In the genomic region with DNA sequence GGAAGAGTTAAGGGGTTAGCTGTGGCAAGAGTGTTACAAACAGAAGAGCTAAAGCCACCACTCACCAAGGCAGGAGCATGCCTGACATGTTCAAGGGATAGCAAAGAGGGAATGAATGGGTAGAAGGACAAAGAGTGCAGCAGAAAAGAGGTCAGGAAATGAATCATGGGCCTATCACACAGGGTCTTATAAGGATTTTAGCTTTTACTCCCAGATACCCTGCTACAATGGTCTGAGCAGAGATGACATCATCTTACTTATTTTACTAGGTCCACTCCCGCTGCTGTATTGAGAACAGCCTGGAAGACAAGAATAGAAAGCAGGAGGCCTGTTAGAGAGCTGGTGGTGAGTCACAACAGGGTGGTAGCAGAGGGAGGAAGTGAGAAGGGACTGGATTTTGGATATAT, we compare ENCODE assay signal across 9 cellular contexts. TPM values are rescaled to one million over a fixed set of nuclear protein-coding genes. Genes with fewer than 3 reads are reported as not detected.
DNase-seq lines count a peak whose midpoint lies in the region; ATAC-seq, FAIRE-seq and TF ChIP-seq lines count a peak whose summit lies in the region.
"Had no signal": no experiment of that assay in that cellular context is flagged by ENCODE, and none has a peak within 500 bp of the region (broad histone marks: within the 10 kb centered on the region; RNA-seq: fewer than 3 reads in every experiment).

No MANE protein-coding gene starts in this region.

- TF ChIP-seq CTCF in GM10248 (IDR thresholded peaks at IDR 0.05; ENCODE audit: control extremely low read depth, extremely low read depth, low read depth, missing control alignments) (no peak), GM12878 (IDR thresholded peaks at IDR 0.05 in 2 of 3, conservative IDR thresholded peaks at IDR 0.05 in 1 of 3; ENCODE audit: control insufficient read depth in 2 of 3, extremely low read depth in 1 of 3, insufficient read depth in 1 of 3, low read depth in 3 of 3, low read length in 3 of 3) (no peak), lower lobe of right lung (IDR thresholded peaks at IDR 0.05) (no peak)

- RAD21 ChIA-PET in GM12878 (lab: Charles Lee; ENCODE audit: unreplicated experiment) = interaction anchor here (0.6 to 2.8 kb wide), 5 partner anchors 8 to 208 kb away, joined by 3 to 15 read pairs (median 3); no protein-coding TSS in a partner anchor

- FAIRE-seq in GM12878 (lab: Jason Lieb, UNC) = no peak

- H3K4me3 ChIP-seq in HUES64 (ENCODE audit: low read length) = no peak overlapping the region
- H3K4me3 ChIP-seq in GM12878 = no peak overlapping the region
- no peak overlapping the region for H3K4me3 ChIP-seq in lower lobe of right lung

- TF ChIP-seq POLR2A in GM12878 (IDR thresholded peaks at IDR 0.05; ENCODE audit: low read depth, low read length) = no peak

- no peaks in the 10 kb centered on the region for H3K27me3 ChIP-seq in HUES64 (ENCODE audit: insufficient read depth, low read length)
- H3K27me3 ChIP-seq in GM12878 (replicated peaks in 1 of 2; ENCODE audit: control insufficient read depth in 2 of 2, insufficient read depth in 2 of 2, low read length in 1 of 2) = no peaks in the 10 kb centered on the region
- H3K27me3 ChIP-seq in lower lobe of right lung (ENCODE audit: low read depth) = no peaks in the 10 kb centered on the region

- H2AFZ ChIP-seq in GM12878 (ENCODE audit: control insufficient read depth, low read depth, low read length) = no peak overlapping the region

- WGBS in HUES64 = 71% methylated on average over 1 of the region's 1 CpG
- WGBS in GM12878 (ENCODE audit: insufficient coverage, insufficient replicate concordance, low lambda C conversion rate, missing lambda C conversion rate) = 0% methylated on average over 1 of the region's 1 CpG

- H3K27ac ChIP-seq in HUES64 (ENCODE audit: low read depth, low read length) (peak overlapping the region; percentile 29; the same call in 1 of the 2 replicates), GM12878 (ENCODE audit: control insufficient read depth, insufficient read depth) (0 out of 2 replicates have a peak overlapping the region, but pooled peaks have one; percentile 18), lower lobe of right lung (no peak overlapping the region)
- H3K27ac ChIP-seq: VCaP had no signal

- TF ChIP-seq RAD21 in GM12878 (IDR thresholded peaks at IDR 0.05; ENCODE audit: insufficient read depth, low read depth, low read length) = no peak

- no peaks in the 10 kb centered on the region for H3K9me3 ChIP-seq in HUES64 (ENCODE audit: insufficient read depth, low read depth, low read length)
- H3K9me3 ChIP-seq in GM12878 (replicated peaks; ENCODE audit: control insufficient read depth, insufficient read depth, low read length) = no peaks in the 10 kb centered on the region
- H3K9me3 ChIP-seq in lower lobe of right lung = no peaks in the 10 kb centered on the region

- H3K79me2 ChIP-seq in GM12878 (ENCODE audit: control insufficient read depth, insufficient read depth, low read length) = no peaks in the 10 kb centered on the region

- H3K9ac ChIP-seq in HUES64 (ENCODE audit: low read depth, low read length) (peak overlapping the region; percentile 36; the same call in 1 of the 2 replicates), GM12878 (ENCODE audit: control insufficient read depth, insufficient read depth, low read length) (no peak overlapping the region)

- no TSS peak for BruUV-seq in GM12878 (replicated peaks; lab: Mats Ljungman, UMichigan)

- H3K4me1 ChIP-seq in HUES64 (ENCODE audit: insufficient read depth, low read length) (peaks cover 18% of the 10 kb centered on the region; the same call in 1 of the 2 replicates), GM12878 (ENCODE audit: control insufficient read depth, insufficient read depth, low read length) (no peaks in the 10 kb centered on the region; the same call in 1 of the 2 replicates), lower lobe of right lung (peaks cover 21% of the 10 kb centered on the region)

- in situ Hi-C loops in GM12878 (cut with MboI) = no loop called here

- intact Hi-C loops in GM12878 (cut with micrococcal nuclease; ENCODE audit: unreplicated experiment) (no loop called here), lower lobe of right lung (cut with DNase I) (no loop called here)

- POLR2A ChIA-PET in GM10248 (lab: Yijun Ruan, JAX) = no interaction called here
- POLR2A ChIA-PET in GM12878 (lab: Charles Lee) = no interaction called here

- CTCF ChIA-PET in GM10248 (lab: Yijun Ruan, JAX) = interaction anchor here (1.1 to 7.5 kb wide), 8 partner anchors 7 to 247 kb away, joined by 3 to 97 read pairs (median 19); a partner anchor contains a TSS
- CTCF ChIA-PET in GM12878 (lab: Yijun Ruan, JAX) = interaction anchor here (1.2 to 5.1 kb wide), 6 partner anchors 9 to 208 kb away, joined by 3 to 59 read pairs (median 10); a partner anchor contains a TSS

- SMC1A ChIA-PET in GM12878 (lab: Charles Lee; ENCODE audit: uncharacterized antibody, unreplicated experiment) = interaction anchor here (0.8 to 4.0 kb wide), 6 partner anchors 8 to 211 kb away, joined by 3 to 23 read pairs (median 6); a partner anchor contains a TSS

- DNase-seq in GM10248 (ENCODE audit: extremely low spot score) (peak; percentile 53), GM12878 (ENCODE audit: low read depth, low spot score) (no peak), lower lobe of right lung (no peak), cerebellar cortex (ENCODE audit: low spot score) (no peak), pons (ENCODE audit: low spot score) (no peak)

- H3K4me2 ChIP-seq in GM12878 (ENCODE audit: control insufficient read depth, insufficient read depth) = peak overlapping the region; percentile 1; the same call in 1 of the 2 replicates

- TF ChIP-seq EP300 in GM12878 (IDR thresholded peaks at IDR 0.05; ENCODE audit: borderline replicate concordance in 1 of 2, control insufficient read depth in 1 of 2, low read depth in 2 of 2, low read length in 2 of 2) = no peak

- H4K20me1 ChIP-seq in GM12878 (ENCODE audit: control insufficient read depth, insufficient read depth) = no peaks in the 10 kb centered on the region

- ATAC-seq in GM21723 (IDR thresholded peaks at IDR 0.05; ENCODE audit: unreplicated experiment) (peak; percentile 90), GM12878 (peak; percentile 98), lower lobe of right lung (peak; percentile 21 to 48), GM19324 (IDR thresholded peaks at IDR 0.05; ENCODE audit: low FRiP score, unreplicated experiment) (no peak)

- H3K36me3 ChIP-seq in HUES64 (ENCODE audit: insufficient read depth, low read length) (peaks cover 46% of the 10 kb centered on the region), GM12878 (ENCODE audit: control insufficient read depth in 2 of 2, insufficient read depth in 2 of 2, low read length in 1 of 2) (peaks cover 2 to 13% of the 10 kb centered on the region in 2 experiments; a peak in 3 of 4 replicates), lower lobe of right lung (peaks cover 60% of the 10 kb centered on the region)

TF ChIP-seq in GM12878, 131 proteins besides CTCF, POLR2A, EP300 and RAD21 (continues in another document):
- TF ChIP-seq POLR2AphosphoS2 (IDR thresholded peaks at IDR 0.05; ENCODE audit: low read depth, low read length) (no peak), ATF7 (IDR thresholded peaks at IDR 0.05; ENCODE audit: low read depth) (peak; percentile 95), SPI1 (IDR thresholded peaks at IDR 0.05; ENCODE audit: borderline replicate concordance, insufficient read depth, low read depth, low read length) (peak; percentile 87), CREM (IDR thresholded peaks at IDR 0.05; ENCODE audit: low read depth) (no peak), MYB (IDR thresholded peaks at IDR 0.05; ENCODE audit: borderline replicate concordance, low read depth, low read length) (no peak), IKZF2 (IDR thresholded peaks at IDR 0.05) (peak in 1 of 2 experiments; percentile 10; a peak in 1 of 4 replicates), EED (IDR thresholded peaks at IDR 0.05; ENCODE audit: low read depth) (peak; percentile 45; the same call in 1 of the 2 replicates), NFIC (IDR thresholded peaks at IDR 0.05; ENCODE audit: low read depth, low read length) (peak; percentile 36; the same call in 1 of the 2 replicates), SMAD1 (IDR thresholded peaks at IDR 0.05; ENCODE audit: low read depth, partially characterized antibody) (no peak), RCOR1 (conservative IDR thresholded peaks at IDR 0.05; ENCODE audit: low read depth, low read length) (no peak)
- TF ChIP-seq, protein P1, sequence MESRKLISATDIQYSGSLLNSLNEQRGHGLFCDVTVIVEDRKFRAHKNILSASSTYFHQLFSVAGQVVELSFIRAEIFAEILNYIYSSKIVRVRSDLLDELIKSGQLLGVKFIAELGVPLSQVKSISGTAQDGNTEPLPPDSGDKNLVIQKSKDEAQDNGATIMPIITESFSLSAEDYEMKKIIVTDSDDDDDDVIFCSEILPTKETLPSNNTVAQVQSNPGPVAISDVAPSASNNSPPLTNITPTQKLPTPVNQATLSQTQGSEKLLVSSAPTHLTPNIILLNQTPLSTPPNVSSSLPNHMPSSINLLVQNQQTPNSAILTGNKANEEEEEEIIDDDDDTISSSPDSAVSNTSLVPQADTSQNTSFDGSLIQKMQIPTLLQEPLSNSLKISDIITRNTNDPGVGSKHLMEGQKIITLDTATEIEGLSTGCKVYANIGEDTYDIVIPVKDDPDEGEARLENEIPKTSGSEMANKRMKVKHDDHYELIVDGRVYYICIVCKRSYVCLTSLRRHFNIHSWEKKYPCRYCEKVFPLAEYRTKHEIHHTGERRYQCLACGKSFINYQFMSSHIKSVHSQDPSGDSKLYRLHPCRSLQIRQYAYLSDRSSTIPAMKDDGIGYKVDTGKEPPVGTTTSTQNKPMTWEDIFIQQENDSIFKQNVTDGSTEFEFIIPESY (IDR thresholded peaks at IDR 0.05) = no peak

RNA-seq across cellular contexts. Expression of a gene that starts 9.8 kb away (rescaled TPM):
- polyA plus RNA-seq in HUES64 (2013, experiment 1 of 2) = 6.1 TPM
- 7.5 TPM for polyA plus RNA-seq in HUES64 (2013, experiment 2 of 2)
- total RNA-seq in GM12878 (2013; cell fraction: nucleolus; rRNA removed) = 25.0 and 27.0 TPM in 2 replicates
- 6.3 and 7.5 TPM in 2 replicates for total RNA-seq in GM12878 (2014; rRNA removed)
- total RNA-seq in GM12878 (2014; rRNA removed; fragmentation: Illumina TruSeq; extraction: Trizol) = 4.8 and 6.9 TPM in 2 replicates
- 6.7 and 7.1 TPM in 2 replicates for total RNA-seq in GM12878 (2021)
- polyA plus RNA-seq in GM12878 (2011; ENCODE audit: low read depth) = 4.5 TPM
- 10.9 and 11.7 TPM in 2 replicates for polyA plus RNA-seq in GM12878 (2011; rRNA removed)
- 5.9 and 7.5 TPM in 2 replicates for polyA plus RNA-seq in GM12878 (2011; cell fraction: cytosol; rRNA removed)
- 8.3 and 12.0 TPM in 2 replicates for polyA plus RNA-seq in GM12878 (2011; cell fraction: nucleus; rRNA removed)
- 4.3 and 4.5 TPM in 2 replicates for polyA plus RNA-seq in GM12878 (2012)
- 5.3 and 6.8 TPM in 2 replicates for polyA plus RNA-seq in GM12878 (2014; fragmentation: Illumina TruSeq; extraction: Trizol)
- 1 to 10 TPM; 1.4 to 2.6 TPM for polyA plus RNA-seq in GM12878 (2014; fragmentation: Nextera tagmentation; extraction: Ambion mirVana)
- polyA plus RNA-seq in GM12878 (2014; rRNA removed) = 3.4 and 4.4 TPM in 2 replicates
- 10 to 100 TPM in 1 of 2 experiments, 1 to 10 TPM in 1; 8.3 to 10.5 TPM for polyA plus RNA-seq in GM12878 (2016; fragmentation: Nextera tagmentation; extraction: Ambion mirVana)
- polyA minus RNA-seq in GM12878 (2011; rRNA and poly(A)+ RNA removed) = 9.5 and 13.5 TPM in 2 replicates
- 3.2 and 4.7 TPM in 2 replicates for polyA minus RNA-seq in GM12878 (2011; cell fraction: cytosol; rRNA and poly(A)+ RNA removed)
- 8.2 and 10.5 TPM in 2 replicates for polyA minus RNA-seq in GM12878 (2011; cell fraction: nucleus; rRNA and poly(A)+ RNA removed)
- total RNA-seq in lower lobe of right lung = 13.7 TPM
